Comparison of ENCODE assay signal across 12 cellular contexts in the genomic region with DNA sequence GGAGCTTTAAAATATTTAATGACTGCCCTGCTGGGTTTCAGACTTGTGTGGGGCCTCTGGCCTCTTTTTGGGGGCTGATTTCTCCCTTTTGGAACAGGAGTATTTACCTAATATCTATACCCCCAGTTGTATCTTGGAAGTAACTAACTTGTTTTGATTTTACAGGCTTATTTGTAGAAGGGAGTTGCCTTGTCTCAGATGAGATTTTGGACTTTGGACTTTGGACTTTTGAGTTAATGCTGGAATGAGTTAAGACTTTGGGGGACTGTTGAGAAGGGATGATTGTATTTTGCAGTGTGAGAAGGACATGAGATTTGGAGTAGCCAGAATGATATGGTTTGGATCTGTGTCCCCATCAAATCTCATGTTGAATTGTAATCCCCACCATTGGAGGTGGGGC. TPM values are rescaled to one million over a fixed set of nuclear protein-coding genes. Genes with fewer than 3 reads are reported as not detected.
DNase-seq lines count a peak whose midpoint lies in the region; ATAC-seq and TF ChIP-seq lines count a peak whose summit lies in the region.
"Not testable (repeated sequence)": the region's sequence is repeated elsewhere in the genome, so short reads cannot be mapped to it uniquely, and the experiment has no call there.
"Had no signal": no experiment of that assay in that cellular context is flagged by ENCODE, and none has a peak within 500 bp of the region (broad histone marks: within the 10 kb centered on the region; RNA-seq: fewer than 3 reads in every experiment).

No MANE protein-coding gene starts in this region.

- ATAC-seq in T-helper 17 cell; activated CD8-positive, alpha-beta memory T cell treated with anti-CD3 and anti-CD28 coated beads, Interleukin-2, amount 10 ng/mL, durations not matched to agents 7 days and 5 days; activated naive CD8-positive, alpha-beta T cell treated with anti-CD3 and anti-CD28 coated beads, Interleukin-2, amount 10 ng/mL, durations not matched to agents 7 days and 5 days (ENCODE audit: low read depth); natural killer cell treated with Interleukin-12 subunit alpha and Interleukin-12 subunit beta and Interleukin-15 and Interleukin-18, amount 100 ng/mL, for 72 hours: not testable (repeated sequence)

- peaks cover 47% of the 10 kb centered on the region for H3K4me1 ChIP-seq in CD4-positive, alpha-beta memory T cell (ENCODE audit: insufficient read depth, low read length)
- peaks cover 66% of the 10 kb centered on the region for H3K4me1 ChIP-seq in Loucy (ENCODE audit: insufficient read depth, low read length, poor library complexity, severe bottlenecking)
- not testable (repeated sequence) for H3K4me1 ChIP-seq in liver (ENCODE audit: control insufficient read depth in 4 of 4, insufficient read depth in 4 of 4, low read length in 3 of 4)
- H3K4me1 ChIP-seq in transverse colon: peaks cover 0 to 26% (median 14%) of the 10 kb centered on the region in 4 donors

- H3K36me3 ChIP-seq in CD4-positive, alpha-beta memory T cell (ENCODE audit: insufficient read depth, low read length); Loucy (ENCODE audit: insufficient read depth, low read length); liver (ENCODE audit: control insufficient read depth in 4 of 4, insufficient read depth in 3 of 4, low read depth in 1 of 4, low read length in 3 of 4); transverse colon: not testable (repeated sequence)

- not testable (repeated sequence) for H4K20me1 ChIP-seq in Loucy (ENCODE audit: insufficient read depth, low read length, poor library complexity, severe bottlenecking)

- not testable (repeated sequence) for TF ChIP-seq RAD21 in liver (IDR thresholded peaks at IDR 0.05)

- H3K9me3 Mint-ChIP-seq in CD4-positive, alpha-beta memory T cell; activated naive CD8-positive, alpha-beta T cell treated with anti-CD3 and anti-CD28 coated beads, Interleukin-2, amount 10 ng/mL, durations not matched to agents 7 days and 5 days: not testable (repeated sequence)
- peaks cover 15% of the 10 kb centered on the region for H3K9me3 Mint-ChIP-seq in activated CD8-positive, alpha-beta memory T cell treated with anti-CD3 and anti-CD28 coated beads, Interleukin-2, amount 10 ng/mL, durations not matched to agents 7 days and 5 days (ENCODE audit: low read depth)
- H3K9me3 Mint-ChIP-seq in natural killer cell treated with Interleukin-12 subunit alpha and Interleukin-12 subunit beta and Interleukin-15 and Interleukin-18, amount 100 ng/mL, for 72 hours: peaks cover 15% of the 10 kb centered on the region

- TF ChIP-seq CTCF in Loucy (conservative IDR thresholded peaks at IDR 0.05; ENCODE audit: low read length); liver (IDR thresholded peaks at IDR 0.05; ENCODE audit: low read depth, low read length, missing input control); transverse colon (IDR thresholded peaks at IDR 0.05): not testable (repeated sequence)

- peak overlapping the region in 1 of 2 donors; percentile 29 for H3K4me3 ChIP-seq in CD4-positive, alpha-beta memory T cell (ENCODE audit: low read length in 2 of 2)
- peak overlapping the region; percentile 44 for H3K4me3 ChIP-seq in Loucy (ENCODE audit: low read length, poor library complexity, severe bottlenecking)
- H3K4me3 ChIP-seq in liver (ENCODE audit: low read depth in 1 of 3, low read length in 3 of 3); transverse colon: not testable (repeated sequence)

- peak overlapping the region; percentile 60 for H3K9ac ChIP-seq in Loucy (ENCODE audit: low read depth, low read length, poor library complexity, severe bottlenecking)
- H3K9ac ChIP-seq in liver (ENCODE audit: low read depth in 1 of 2, low read length in 2 of 2): not testable (repeated sequence)

- H3K9me2 ChIP-seq in Loucy (replicated peaks; ENCODE audit: low read depth, low read length): not testable (repeated sequence)

- not testable (repeated sequence) for H3K27me3 Mint-ChIP-seq in CD4-positive, alpha-beta memory T cell; T-helper 17 cell; activated CD8-positive, alpha-beta memory T cell treated with anti-CD3 and anti-CD28 coated beads, Interleukin-2, amount 10 ng/mL, durations not matched to agents 7 days and 5 days; activated naive CD8-positive, alpha-beta T cell treated with anti-CD3 and anti-CD28 coated beads, Interleukin-2, amount 10 ng/mL, durations not matched to agents 7 days and 5 days; natural killer cell treated with Interleukin-12 subunit alpha and Interleukin-12 subunit beta and Interleukin-15 and Interleukin-18, amount 100 ng/mL, for 72 hours

- peaks cover 33% of the 10 kb centered on the region for H3K79me2 ChIP-seq in Loucy (ENCODE audit: insufficient read depth, low read length)

- peak overlapping the region; percentile 83 to 94 (median 90) for H3K27ac Mint-ChIP-seq in CD4-positive, alpha-beta memory T cell
- peak overlapping the region; percentile 83 for H3K27ac Mint-ChIP-seq in T-helper 17 cell
- H3K27ac Mint-ChIP-seq in activated CD8-positive, alpha-beta memory T cell treated with anti-CD3 and anti-CD28 coated beads, Interleukin-2, amount 10 ng/mL, durations not matched to agents 7 days and 5 days: peak overlapping the region; percentile 88
- peak overlapping the region; percentile 89 for H3K27ac Mint-ChIP-seq in activated naive CD8-positive, alpha-beta T cell treated with anti-CD3 and anti-CD28 coated beads, Interleukin-2, amount 10 ng/mL, durations not matched to agents 7 days and 5 days
- H3K27ac Mint-ChIP-seq in natural killer cell treated with Interleukin-12 subunit alpha and Interleukin-12 subunit beta and Interleukin-15 and Interleukin-18, amount 100 ng/mL, for 72 hours: peak overlapping the region; percentile 93 to 99

- H3K27ac ChIP-seq in CD4-positive, alpha-beta memory T cell (ENCODE audit: low read depth, low read length): not testable (repeated sequence)
- H3K27ac ChIP-seq in liver (ENCODE audit: low read depth in 1 of 2, low read length in 2 of 2) (peak overlapping the region in 1 of 2 donors; percentile 23), transverse colon (peak overlapping the region in 3 of 4 donors; percentile 36 to 62 (median 51))

- H3K4me3 Mint-ChIP-seq in CD4-positive, alpha-beta memory T cell: peak overlapping the region in 7 of 8 donors; percentile 17 to 77 (median 72)
- H3K4me3 Mint-ChIP-seq in T-helper 17 cell: peak overlapping the region; percentile 67
- H3K4me3 Mint-ChIP-seq in activated CD8-positive, alpha-beta memory T cell treated with anti-CD3 and anti-CD28 coated beads, Interleukin-2, amount 10 ng/mL, durations not matched to agents 7 days and 5 days: peak overlapping the region; percentile 13
- H3K4me3 Mint-ChIP-seq in activated naive CD8-positive, alpha-beta T cell treated with anti-CD3 and anti-CD28 coated beads, Interleukin-2, amount 10 ng/mL, durations not matched to agents 7 days and 5 days: peak overlapping the region; percentile 58
- peak overlapping the region; percentile 73 for H3K4me3 Mint-ChIP-seq in natural killer cell treated with Interleukin-12 subunit alpha and Interleukin-12 subunit beta and Interleukin-15 and Interleukin-18, amount 100 ng/mL, for 72 hours

- not testable (repeated sequence) for H3K27me3 ChIP-seq in CD4-positive, alpha-beta memory T cell (ENCODE audit: insufficient read depth, low read length); Loucy (ENCODE audit: insufficient read depth, low read length, poor library complexity, severe bottlenecking); liver (ENCODE audit: control insufficient read depth in 4 of 4, insufficient read depth in 4 of 4, low read length in 3 of 4); transverse colon

- not testable (repeated sequence) for H3K36me3 Mint-ChIP-seq in CD4-positive, alpha-beta memory T cell; T-helper 17 cell (ENCODE audit: low read depth)
- peaks cover 27% of the 10 kb centered on the region for H3K36me3 Mint-ChIP-seq in activated CD8-positive, alpha-beta memory T cell treated with anti-CD3 and anti-CD28 coated beads, Interleukin-2, amount 10 ng/mL, durations not matched to agents 7 days and 5 days
- peaks cover 25% of the 10 kb centered on the region for H3K36me3 Mint-ChIP-seq in activated naive CD8-positive, alpha-beta T cell treated with anti-CD3 and anti-CD28 coated beads, Interleukin-2, amount 10 ng/mL, durations not matched to agents 7 days and 5 days
- peaks cover 22% of the 10 kb centered on the region for H3K36me3 Mint-ChIP-seq in natural killer cell treated with Interleukin-12 subunit alpha and Interleukin-12 subunit beta and Interleukin-15 and Interleukin-18, amount 100 ng/mL, for 72 hours

- DNase-seq in CD4-positive, alpha-beta memory T cell; T-helper 17 cell; activated CD8-positive, alpha-beta memory T cell treated with anti-CD3 and anti-CD28 coated beads, Interleukin-2, amount 10 ng/mL, durations not matched to agents 7 days and 5 days; activated naive CD8-positive, alpha-beta T cell treated with anti-CD3 and anti-CD28 coated beads, Interleukin-2, amount 10 ng/mL, durations not matched to agents 7 days and 5 days; natural killer cell treated with Interleukin-12 subunit alpha and Interleukin-12 subunit beta and Interleukin-15 and Interleukin-18, amount 100 ng/mL, for 72 hours (ENCODE audit: low spot score); transverse colon: not testable (repeated sequence)

- H3F3A ChIP-seq in Loucy (ENCODE audit: low read depth): not testable (repeated sequence)

- H3K9me3 ChIP-seq in CD4-positive, alpha-beta memory T cell (ENCODE audit: control insufficient read depth in 1 of 2, low read length in 2 of 2); Loucy (ENCODE audit: insufficient read depth, low read depth, low read length); T-helper 17 cell (ENCODE audit: control insufficient read depth, low read length, poor library complexity, severe bottlenecking); liver (ENCODE audit: control insufficient read depth in 4 of 4, low read length in 3 of 4); transverse colon: not testable (repeated sequence)

- not testable (repeated sequence) for TF ChIP-seq EP300 in transverse colon (IDR thresholded peaks at IDR 0.05; ENCODE audit: low read depth)

- POLR2A ChIA-PET in CD4-positive, alpha-beta memory T cell (lab: Charles Lee; ENCODE audit: partially characterized antibody): interaction anchor here (1.7 to 2.4 kb wide), 2 partner anchors 36 to 175 kb away, joined by 5 to 8 read pairs; partner anchors contain the start of genes AGGF1 and F2RL1
- POLR2A ChIA-PET in activated naive CD8-positive, alpha-beta T cell treated with anti-CD3 and anti-CD28 coated beads, Interleukin-2, amount 10 ng/mL, durations not matched to agents 7 days and 5 days (lab: Charles Lee): interaction anchor here (2.2 kb wide), 1 partner anchor 36 kb away, joined by 7 read pairs; no protein-coding TSS in a partner anchor

- intact Hi-C loops in CD4-positive, alpha-beta memory T cell (cut with micrococcal nuclease); transverse colon (cut with DNase I; ENCODE audit: low total_unique reads): not testable (repeated sequence)

- peaks cover 34 to 58% (median 50%) of the 10 kb centered on the region in 4 donors for H3K4me1 Mint-ChIP-seq in CD4-positive, alpha-beta memory T cell
- H3K4me1 Mint-ChIP-seq in T-helper 17 cell: peaks cover 31% of the 10 kb centered on the region
- H3K4me1 Mint-ChIP-seq in activated CD8-positive, alpha-beta memory T cell treated with anti-CD3 and anti-CD28 coated beads, Interleukin-2, amount 10 ng/mL, durations not matched to agents 7 days and 5 days: peaks cover 44% of the 10 kb centered on the region
- H3K4me1 Mint-ChIP-seq in activated naive CD8-positive, alpha-beta T cell treated with anti-CD3 and anti-CD28 coated beads, Interleukin-2, amount 10 ng/mL, durations not matched to agents 7 days and 5 days: peaks cover 40% of the 10 kb centered on the region
- peaks cover 33 to 35% of the 10 kb centered on the region in 2 donors for H3K4me1 Mint-ChIP-seq in natural killer cell treated with Interleukin-12 subunit alpha and Interleukin-12 subunit beta and Interleukin-15 and Interleukin-18, amount 100 ng/mL, for 72 hours (ENCODE audit: low read depth in 2 of 2)

- CTCF ChIA-PET in CD4-positive, alpha-beta memory T cell (lab: Charles Lee; ENCODE audit: partially characterized antibody): interaction anchor here (1.1 to 1.7 kb wide), 3 partner anchors 9 to 1445 kb away, joined by 4 read pairs; no protein-coding TSS in a partner anchor
- CTCF ChIA-PET in activated CD8-positive, alpha-beta memory T cell treated with anti-CD3 and anti-CD28 coated beads, Interleukin-2, amount 10 ng/mL, durations not matched to agents 7 days and 5 days (lab: Charles Lee): interaction anchor here (0.9 to 2.6 kb wide), 4 partner anchors 13 to 115 kb away, joined by 3 to 20 read pairs (median 4); no protein-coding TSS in a partner anchor

- in situ Hi-C loops in transverse colon (cut with MboI; ENCODE audit: low pct_ligation_motif_present in 1 of 4, low pct_unique_long_range_greater_than_20kb in 1 of 4, low sequenced_read_pairs in 3 of 4): not testable (repeated sequence)

- H3K4me2 ChIP-seq in Loucy (ENCODE audit: low read depth, low read length, poor library complexity, severe bottlenecking): peak overlapping the region; percentile 70

- TF ChIP-seq POLR2A in transverse colon (IDR thresholded peaks at IDR 0.05): not testable (repeated sequence)

- not testable (repeated sequence) for H2AFZ ChIP-seq in Loucy (ENCODE audit: low read length)

RNA-seq across cellular contexts. Expression of gene S100Z, which starts 5.7 kb away (rescaled TPM):
- 1 to 10 TPM; 1.4 to 2.3 TPM for total RNA-seq in CD4-positive, alpha-beta memory T cell
- 1 to 10 TPM in 1 of 2 donors, under 1 TPM in 1; 0.13 to 1.4 TPM for polyA plus RNA-seq in CD4-positive, alpha-beta memory T cell
- total RNA-seq in T-helper 17 cell (1 to 10 TPM; 1.2 to 1.5 TPM), liver (under 1 TPM; 0.33 TPM), transverse colon (under 1 TPM in 1 of 4 donors, not detected in 3; 0.80 TPM)
- 1 to 10 TPM in 1 of 2 experiments, under 1 TPM in 1; 0.42 to 2.1 TPM for total RNA-seq in activated CD8-positive, alpha-beta memory T cell treated with anti-CD3 and anti-CD28 coated beads, Interleukin-2, amount 10 ng/mL, durations not matched to agents 7 days and 5 days
- 1 to 10 TPM; 1.4 to 1.9 TPM for total RNA-seq in activated naive CD8-positive, alpha-beta T cell treated with anti-CD3 and anti-CD28 coated beads, Interleukin-2, amount 10 ng/mL, durations not matched to agents 7 days and 5 days
- polyA plus RNA-seq in liver: under 1 TPM in 1 of 2 donors, not detected in 1; 0.05 TPM
- total RNA-seq in natural killer cell treated with Interleukin-12 subunit alpha and Interleukin-12 subunit beta and Interleukin-15 and Interleukin-18, amount 100 ng/mL, for 72 hours: not detected
- total RNA-seq: ascending aorta, epithelial cell of proximal tubule, right cardiac atrium, Right ventricle myocardium superior had no signal
- polyA plus RNA-seq: right cardiac atrium had no signal

RNA-seq across cellular contexts. Expression of gene F2RL1, which starts 36.7 kb away (rescaled TPM):
- 1 to 10 TPM; 5.1 to 5.5 TPM for total RNA-seq in CD4-positive, alpha-beta memory T cell
- polyA plus RNA-seq in CD4-positive, alpha-beta memory T cell: 1 to 10 TPM; 8.0 to 9.2 TPM
- total RNA-seq in T-helper 17 cell (1 to 10 TPM in 1 of 2 donors, under 1 TPM in 1; 0.94 to 1.1 TPM), liver (1 to 10 TPM; 3.1 to 3.8 TPM), transverse colon (100 to 1,000 TPM in 2 of 4 donors, 10 to 100 TPM in 2; 38.8 to 209 (median 92.1) TPM)
- under 1 TPM; 0.47 to 0.82 TPM for total RNA-seq in activated CD8-positive, alpha-beta memory T cell treated with anti-CD3 and anti-CD28 coated beads, Interleukin-2, amount 10 ng/mL, durations not matched to agents 7 days and 5 days
- total RNA-seq in activated naive CD8-positive, alpha-beta T cell treated with anti-CD3 and anti-CD28 coated beads, Interleukin-2, amount 10 ng/mL, durations not matched to agents 7 days and 5 days: 1 to 10 TPM; 2.7 to 3.4 TPM
- 1 to 10 TPM; 7.7 to 8.9 TPM for polyA plus RNA-seq in liver
- total RNA-seq in natural killer cell treated with Interleukin-12 subunit alpha and Interleukin-12 subunit beta and Interleukin-15 and Interleukin-18, amount 100 ng/mL, for 72 hours: not detected

Comparison
In these comparisons a context has a peak if more than half of its experiments do, and no peak if none do; other contexts are left out.
1. H3K4me3 Mint-ChIP-seq: peak in every context shown above with its lines; median percentile 73 in natural killer cell treated with Interleukin-12 subunit alpha and Interleukin-12 subunit beta and Interleukin-15 and Interleukin-18, amount 100 ng/mL, for 72 hours; 72 in CD4-positive, alpha-beta memory T cell; 67 in T-helper 17 cell; 58 in activated naive CD8-positive, alpha-beta T cell treated with anti-CD3 and anti-CD28 coated beads, Interleukin-2, amount 10 ng/mL, durations not matched to agents 7 days and 5 days; 13 in activated CD8-positive, alpha-beta memory T cell treated with anti-CD3 and anti-CD28 coated beads, Interleukin-2, amount 10 ng/mL, durations not matched to agents 7 days and 5 days.
2. RNA of gene F2RL1, which starts 36.7 kb away (total RNA-seq): 38.8 to 209 TPM in transverse colon; 5.1 to 5.5 TPM in CD4-positive, alpha-beta memory T cell, 3.1 to 3.8 TPM in liver, 2.7 to 3.4 TPM in activated naive CD8-positive, alpha-beta T cell treated with anti-CD3 and anti-CD28 coated beads, Interleukin-2, amount 10 ng/mL, durations not matched to agents 7 days and 5 days, 0.94 to 1.1 TPM in T-helper 17 cell, 0.47 to 0.82 TPM in activated CD8-positive, alpha-beta memory T cell treated with anti-CD3 and anti-CD28 coated beads, Interleukin-2, amount 10 ng/mL, durations not matched to agents 7 days and 5 days and not detected in natural killer cell treated with Interleukin-12 subunit alpha and Interleukin-12 subunit beta and Interleukin-15 and Interleukin-18, amount 100 ng/mL, for 72 hours; every median in the first group is over 4 times any median in the second.
3. Peak in every context shown above with its lines, with median percentiles within 50 percentile points of each other: H3K27ac Mint-ChIP-seq.